ENCODE assay signal across 8 cellular contexts in the genomic region with DNA sequence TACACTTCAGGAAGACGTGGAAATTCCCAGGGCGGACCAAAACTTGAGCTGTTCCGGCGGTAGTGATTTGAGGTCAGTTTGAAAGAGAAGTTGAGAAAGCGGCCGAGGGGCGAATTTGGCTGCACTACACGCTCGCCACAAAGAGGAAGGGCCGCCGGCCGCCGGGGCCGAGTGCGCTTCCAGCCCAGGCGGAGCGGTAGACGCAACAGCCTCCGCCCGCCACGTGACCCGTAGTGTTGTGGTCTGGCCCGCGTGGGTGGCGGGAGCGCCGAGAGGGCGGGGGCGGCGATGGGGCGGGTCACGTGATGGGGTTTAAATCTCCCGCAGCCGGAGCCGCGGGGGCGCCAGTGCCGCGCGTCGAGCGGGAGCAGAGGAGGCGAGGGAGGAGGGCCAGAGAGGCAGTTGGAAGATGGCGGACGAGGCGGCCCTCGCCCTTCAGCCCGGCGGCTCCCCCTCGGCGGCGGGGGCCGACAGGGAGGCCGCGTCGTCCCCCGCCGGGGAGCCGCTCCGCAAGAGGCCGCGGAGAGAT. TPM values are rescaled to one million over a fixed set of nuclear protein-coding genes. Genes with fewer than 3 reads are reported as not detected.
DNase-seq lines count a peak whose midpoint lies in the region; ATAC-seq, FAIRE-seq and TF ChIP-seq lines count a peak whose summit lies in the region.

Gene SIRT1 (plus strand): TSS at position 344 of the 529 bp plus-strand sequence. CDS start 66 bp downstream, at position 410.

- H3K18ac ChIP-seq in H1 (ENCODE audit: extremely low read depth, low read length), result peak within 1 kb of the TSS; percentile 65; the same call in 1 of the 2 replicates
- peak within 1 kb of the TSS; percentile 96 for H3K18ac ChIP-seq in mesendoderm (ENCODE audit: low read length)

- no peak within 1 kb of the TSS; the same call in 1 of the 2 replicates for H2AK5ac ChIP-seq in H1 (ENCODE audit: low read depth, low read length)
- H2AK5ac ChIP-seq in mesendoderm (ENCODE audit: low read length), result no peak within 1 kb of the TSS

- H3K27me3 ChIP-seq in H1 (replicated peaks in 1 of 4; ENCODE audit: control insufficient read depth in 3 of 4, extremely low read depth in 1 of 4, insufficient read depth in 3 of 4, low read length in 3 of 4) (no peaks in the 10 kb centered on the region), mesendoderm (ENCODE audit: insufficient read depth, low read length, poor library complexity) (no peaks in the 10 kb centered on the region)

- peak within 1 kb of the TSS; percentile 51 for H4K91ac ChIP-seq in H1 (replicated peaks; ENCODE audit: insufficient read length, low read length)

- H4K20me1 ChIP-seq in H1 (replicated peaks in 1 of 2; ENCODE audit: control insufficient read depth in 1 of 2, insufficient read depth in 2 of 2, low read length in 2 of 2), result peaks cover 6 to 8% of the 10 kb centered on the region in 2 experiments

- TF ChIP-seq EP300 in H1 (IDR thresholded peaks at IDR 0.05; ENCODE audit: borderline replicate concordance in 1 of 2, low read depth in 2 of 2, low read length in 2 of 2), result peak in 1 of 2 experiments; percentile 37; a peak in 1 of 3 replicates

- H3K56ac ChIP-seq in H1 (replicated peaks; ENCODE audit: insufficient read length, low read depth, low read length) (peak within 1 kb of the TSS; percentile 70), mesendoderm (ENCODE audit: low read length) (peak within 1 kb of the TSS; percentile 92)

- no peaks in the 10 kb centered on the region for H3K9me3 ChIP-seq in H1 (ENCODE audit: insufficient read depth in 2 of 2, low read depth in 1 of 2, low read length in 1 of 2)

- H3K27ac ChIP-seq in H1 (ENCODE audit: low read depth, low read length), result peak within 1 kb of the TSS; percentile 77
- peak within 1 kb of the TSS; percentile 97 for H3K27ac ChIP-seq in mesendoderm (ENCODE audit: low read depth, low read length)

- peak within 1 kb of the TSS; percentile 91 for H3K27ac Mint-ChIP-seq in activated CD8-positive, alpha-beta memory T cell treated with anti-CD3 and anti-CD28 coated beads, Interleukin-2, amount 10 ng/mL, durations not matched to agents 7 days and 5 days

- H3K9ac ChIP-seq in H1 (replicated peaks in 1 of 4; ENCODE audit: extremely low read depth in 1 of 4, low read depth in 3 of 4, low read length in 3 of 4) (peak within 1 kb of the TSS; percentile 75 to 94 (median 81)), mesendoderm (ENCODE audit: low read length) (peak within 1 kb of the TSS; percentile 88)

- peak within 1 kb of the TSS; percentile 85 for H2AFZ ChIP-seq in H1 (ENCODE audit: low read length)

- H3K14ac ChIP-seq in H1 (ENCODE audit: insufficient read length), result no peak within 1 kb of the TSS

- no peak within 1 kb of the TSS for H2BK20ac ChIP-seq in H1 (ENCODE audit: low read length)

- H3K4me1 Mint-ChIP-seq in activated CD8-positive, alpha-beta memory T cell treated with anti-CD3 and anti-CD28 coated beads, Interleukin-2, amount 10 ng/mL, durations not matched to agents 7 days and 5 days, result peaks cover 30% of the 10 kb centered on the region

- H4K8ac ChIP-seq in H1 (ENCODE audit: extremely low read depth, insufficient read depth, low read length) (peak within 1 kb of the TSS; percentile 93; the same call in 1 of the 2 replicates), mesendoderm (ENCODE audit: low read depth, low read length) (peak within 1 kb of the TSS; percentile 58)

- peaks cover 12 to 33% (median 17%) of the 10 kb centered on the region in 4 experiments for H3K36me3 ChIP-seq in H1 (ENCODE audit: control insufficient read depth in 2 of 4, insufficient read depth in 4 of 4, low read length in 3 of 4)
- H3K36me3 ChIP-seq in mesendoderm (ENCODE audit: control insufficient read depth, insufficient read depth, low read length), result no peaks in the 10 kb centered on the region

- TF ChIP-seq RAD21 in H1 (IDR thresholded peaks at IDR 0.05 in 1 of 2, conservative IDR thresholded peaks at IDR 0.05 in 1 of 2; ENCODE audit: low read depth in 2 of 2, low read length in 2 of 2), result peak in 1 of 2 experiments; percentile 19; a peak in 3 of 4 replicates

- TF ChIP-seq POLR2A in H1 (IDR thresholded peaks at IDR 0.05; ENCODE audit: control extremely low read depth in 1 of 2, low read depth in 2 of 2, low read length in 2 of 2), result peak; percentile 99

- no peaks in the 10 kb centered on the region for H3K27me3 Mint-ChIP-seq in activated CD8-positive, alpha-beta memory T cell treated with anti-CD3 and anti-CD28 coated beads, Interleukin-2, amount 10 ng/mL, durations not matched to agents 7 days and 5 days

- peaks cover 22 to 45% of the 10 kb centered on the region in 2 experiments; a peak in 3 of 4 replicates for H3K79me2 ChIP-seq in H1 (ENCODE audit: control insufficient read depth in 1 of 2, insufficient read depth in 2 of 2, low read length in 2 of 2)
- H3K79me2 ChIP-seq in mesendoderm (ENCODE audit: control insufficient read depth, insufficient read depth, low read length), result peaks cover 20% of the 10 kb centered on the region

- H3K79me1 ChIP-seq in H1 (ENCODE audit: low read depth, low read length) (no peaks in the 10 kb centered on the region), mesendoderm (ENCODE audit: low read length) (peaks cover 3% of the 10 kb centered on the region)

- no peak for TF ChIP-seq CTCF in H1 (IDR thresholded peaks at IDR 0.05; ENCODE audit: control extremely low read depth in 1 of 3, insufficient read depth in 1 of 3, low read depth in 1 of 3, low read length in 3 of 3)

- H2BK5ac ChIP-seq in H1 (ENCODE audit: low read depth, low read length) (peak within 1 kb of the TSS; percentile 90), mesendoderm (ENCODE audit: low read length) (no peak within 1 kb of the TSS)

- H2BK15ac ChIP-seq in H1 (ENCODE audit: low read length), result 0 out of 2 replicates have a peak within 1 kb of the TSS, but pooled peaks have one; percentile 53
- H2BK15ac ChIP-seq in mesendoderm (replicated peaks; ENCODE audit: low read depth), result no peak within 1 kb of the TSS

- no peak within 1 kb of the TSS; the same call in 1 of the 2 replicates for H2BK12ac ChIP-seq in H1 (ENCODE audit: low read depth, low read length)

- FAIRE-seq in HTR-8/SVneo (lab: Jason Lieb, UNC), result peak; percentile 83
- FAIRE-seq in H1 (lab: Jason Lieb, UNC), result no peak

- in situ Hi-C loops in Caki2 (cut with HindIII; ENCODE audit: low pct_unique_long_range_greater_than_20kb, low sequenced_read_pairs), result no loop called here

- CTCF ChIA-PET in activated CD8-positive, alpha-beta memory T cell treated with anti-CD3 and anti-CD28 coated beads, Interleukin-2, amount 10 ng/mL, durations not matched to agents 7 days and 5 days (lab: Charles Lee), result interaction anchor here (1.0 to 4.3 kb wide), 5 partner anchors 8 to 272 kb away, joined by 3 to 31 read pairs (median 5); no protein-coding TSS in a partner anchor
- CTCF ChIA-PET in H1 (lab: Charles Lee; ENCODE audit: partially characterized antibody), result interaction anchor here (0.6 to 2.1 kb wide), 6 partner anchors 12 to 272 kb away, joined by 3 to 17 read pairs (median 6); no protein-coding TSS in a partner anchor

- H3K9me3 Mint-ChIP-seq in activated CD8-positive, alpha-beta memory T cell treated with anti-CD3 and anti-CD28 coated beads, Interleukin-2, amount 10 ng/mL, durations not matched to agents 7 days and 5 days (ENCODE audit: low read depth), result no peaks in the 10 kb centered on the region

- DNase-seq in Caki2 (ENCODE audit: low read depth) (peak; percentile 87), HTR-8/SVneo (ENCODE audit: insufficient read length, low spot score) (peak; percentile 87), NOMO-1 treated with DMSO at 0.1 percent for 48 hours (lab: John Stamatoyannopoulos, UW; ENCODE audit: unreplicated experiment) (peak; percentile 93), H1 (ENCODE audit: low read depth in 1 of 2, low spot score in 2 of 2) (peak; percentile 88 to 96), mesendoderm (peak; percentile 97)
- DNase-seq in activated CD8-positive, alpha-beta memory T cell treated with anti-CD3 and anti-CD28 coated beads, Interleukin-2, amount 10 ng/mL, durations not matched to agents 7 days and 5 days, result peak; percentile 93
- peak; percentile 95 for DNase-seq in stimulated activated CD8-positive, alpha-beta memory T cell treated with anti-CD3 and anti-CD28 coated beads, Interleukin-12 subunit alpha, Interleukin-12 subunit beta, amount 100 ng/mL, for 4 hours (ENCODE audit: low read depth)

- POLR2A ChIA-PET in H1 (lab: Charles Lee; ENCODE audit: partially characterized antibody), result interaction anchor here (0.6 to 4.7 kb wide), 16 partner anchors 11 to 449 kb away, joined by 3 to 36 read pairs (median 4); partner anchors contain the start of genes HNRNPH3 and PBLD

- H2BK120ac ChIP-seq in H1 (replicated peaks; ENCODE audit: low read depth, low read length), result peak within 1 kb of the TSS; percentile 87
- H2BK120ac ChIP-seq in mesendoderm (ENCODE audit: low read depth, low read length), result peak within 1 kb of the TSS; percentile 31

- peaks cover 0 to 6% (median 5%) of the 10 kb centered on the region in 4 experiments; a peak in 5 of 7 replicates for H3K4me1 ChIP-seq in H1 (replicated peaks in 1 of 4; ENCODE audit: control insufficient read depth in 3 of 4, insufficient read depth in 4 of 4, low read length in 3 of 4)
- H3K4me1 ChIP-seq in mesendoderm (ENCODE audit: control insufficient read depth, low read depth, low read length), result peaks cover 1% of the 10 kb centered on the region

- peak within 1 kb of the TSS; percentile 90 to 100 (median 94) for H3K4me3 ChIP-seq in H1 (ENCODE audit: extremely low read depth in 1 of 4, insufficient read depth in 2 of 4, low read depth in 3 of 4, low read length in 4 of 4)
- H3K4me3 ChIP-seq in mesendoderm (ENCODE audit: low read length), result peak within 1 kb of the TSS; percentile 73

- peak within 1 kb of the TSS; percentile 94 for H3K4me3 Mint-ChIP-seq in activated CD8-positive, alpha-beta memory T cell treated with anti-CD3 and anti-CD28 coated beads, Interleukin-2, amount 10 ng/mL, durations not matched to agents 7 days and 5 days

- no peaks in the 10 kb centered on the region for H3K23me2 ChIP-seq in H1 (ENCODE audit: low read depth, low read length)

- ATAC-seq in GM21381 (IDR thresholded peaks at IDR 0.05; ENCODE audit: unreplicated experiment), result peak; percentile 83
- peak; percentile 82 for ATAC-seq in activated CD8-positive, alpha-beta memory T cell treated with anti-CD3 and anti-CD28 coated beads, Interleukin-2, amount 10 ng/mL, durations not matched to agents 7 days and 5 days

- H4K5ac ChIP-seq in H1 (ENCODE audit: insufficient read length, low read depth, low read length), result peak within 1 kb of the TSS; percentile 94
- no peak within 1 kb of the TSS for H4K5ac ChIP-seq in mesendoderm (ENCODE audit: low read length)

- H3K36me3 Mint-ChIP-seq in activated CD8-positive, alpha-beta memory T cell treated with anti-CD3 and anti-CD28 coated beads, Interleukin-2, amount 10 ng/mL, durations not matched to agents 7 days and 5 days, result peaks cover 22% of the 10 kb centered on the region

- H3K23ac ChIP-seq in H1 (ENCODE audit: insufficient read length), result no peak within 1 kb of the TSS
- peak within 1 kb of the TSS; percentile 6 for H3K23ac ChIP-seq in mesendoderm (ENCODE audit: low read length)

- H3K4ac ChIP-seq in H1 (replicated peaks; ENCODE audit: insufficient read length, low read depth, low read length) (peak within 1 kb of the TSS; percentile 0), mesendoderm (ENCODE audit: low read depth, low read length) (peak within 1 kb of the TSS; percentile 70)

- WGBS in H1 (ENCODE audit: extremely low coverage in 1 of 2, insufficient coverage in 1 of 2, insufficient read length in 1 of 2, insufficient replicate concordance in 2 of 2, low coverage in 1 of 2, low lambda C conversion rate in 2 of 2, missing lambda C conversion rate in 1 of 2), 2 experiments, result 3% methylated on average over 30 of the region's 62 CpGs; no CpG with 5 or more reads in 1 of the 2 experiments
- WGBS in mesendoderm (ENCODE audit: extremely low coverage, insufficient coverage, low lambda C conversion rate), result no CpG with 5 or more reads among the region's 62 CpGs

- H3K4me2 ChIP-seq in H1 (ENCODE audit: insufficient read depth in 1 of 2, low read depth in 2 of 2, low read length in 2 of 2), result peak within 1 kb of the TSS; percentile 83 to 92
- peak within 1 kb of the TSS; percentile 70 for H3K4me2 ChIP-seq in mesendoderm (ENCODE audit: low read length)

RNA-seq across cellular contexts. Expression of gene SIRT1, which starts in this region (rescaled TPM):
- total RNA-seq in Caki2 (2014; rRNA removed; shearing (Covaris generic); ENCODE audit: low replicate concordance), result 6.6 and 7.7 TPM in 2 replicates
- total RNA-seq in activated CD8-positive, alpha-beta memory T cell treated with anti-CD3 and anti-CD28 coated beads, Interleukin-2, amount 10 ng/mL, durations not matched to agents 7 days and 5 days, result 10 to 100 TPM; 20.7 to 23.4 TPM
- 66.2 and 70.9 TPM in 2 replicates for total RNA-seq in H1 (2021; fragmentation: NEBNext Ultra II Directional; extraction: Animal tissue kit (Norgen Biotek cat#: 25700))
- 13.9 and 22.6 TPM in 2 replicates for polyA plus RNA-seq in H1 (2011; rRNA removed)
- polyA plus RNA-seq in H1 (2011; cell fraction: cytosol; rRNA removed), result 32.3 TPM
- polyA plus RNA-seq in H1 (2011; cell fraction: nucleus; rRNA removed), result 7.5 TPM
- polyA plus RNA-seq in H1 (2012, experiment 1 of 2), result 26.4 to 47.4 TPM (median 31.2 TPM) in 4 replicates
- polyA plus RNA-seq in H1 (2012, experiment 2 of 2), result 3.8 TPM
- 24.6 TPM for polyA plus RNA-seq in H1 (2013, experiment 1 of 2)
- polyA plus RNA-seq in H1 (2013, experiment 2 of 2), result 24.5 TPM
- polyA minus RNA-seq in H1 (2011; rRNA and poly(A)+ RNA removed), result 25.8 and 31.8 TPM in 2 replicates
- 22.1 TPM for polyA minus RNA-seq in H1 (2011; cell fraction: cytosol; rRNA and poly(A)+ RNA removed)
- 29.7 TPM for polyA minus RNA-seq in H1 (2011; cell fraction: nucleus; rRNA and poly(A)+ RNA removed)
- polyA plus RNA-seq in mesendoderm (2013, experiment 1 of 2), result 18.0 TPM
- polyA plus RNA-seq in mesendoderm (2013, experiment 2 of 2), result 21.0 TPM

Comparison
In these comparisons a context has a peak if more than half of its experiments do, and no peak if none do; other contexts are left out.
1. Peak in every context shown above with its lines: DNase-seq, ATAC-seq, H3K4me3 ChIP-seq and H3K27ac ChIP-seq.